Comparison of ENCODE assay signal across 24 cellular contexts in genomic region chr17:9209347-9209746, GRCh38.
"Had no signal": no experiment of that assay in that cellular context is flagged by ENCODE, and none has a peak within 500 bp of the region (broad histone marks: within the 10 kb centered on the region; RNA-seq: fewer than 3 reads in every experiment).

No MANE protein-coding gene starts in this region.

- H3K9me3 Mint-ChIP-seq: effector memory CD8-positive, alpha-beta T cell; mesothelial cell of epicardium; natural killer cell treated with Interleukin-12 subunit alpha and Interleukin-12 subunit beta and Interleukin-15 and Interleukin-18, amount 100 ng/mL, for 72 hours; neural crest cell; stimulated activated effector memory CD8-positive, alpha-beta T cell treated with anti-CD3 and anti-CD28 coated beads, Interleukin-12 subunit alpha, Interleukin-12 subunit beta, amount 100 ng/mL, for 72 hours; type B pancreatic cell had no signal

- DNase-seq: cortex of kidney; effector memory CD8-positive, alpha-beta T cell; hypothalamus; immature natural killer cell; mesenchymal stem cell; naive B cell; stimulated activated CD4-positive, alpha-beta T cell treated with anti-CD3 and anti-CD28 coated beads, Interleukin-2, amount 100 ng/mL, for 24 hours; stimulated activated CD4-positive, alpha-beta T cell treated with anti-CD3 and anti-CD28 coated beads, Interleukin-4, amount 100 ng/mL, for 24 hours; stimulated activated naive CD4-positive, alpha-beta T cell treated with Interleukin-2 at 50 U/mL for 16 hours; substantia nigra; testis; tibial artery had no signal

- ATAC-seq: effector memory CD8-positive, alpha-beta T cell; mucosa of descending colon; sciatic nerve; stimulated activated effector memory CD8-positive, alpha-beta T cell treated with anti-CD3 and anti-CD28 coated beads, Interleukin-12 subunit alpha, Interleukin-12 subunit beta, amount 100 ng/mL, for 72 hours had no signal

- H3K4me3 Mint-ChIP-seq: effector memory CD8-positive, alpha-beta T cell; immature natural killer cell; mesothelial cell of epicardium; natural killer cell treated with Interleukin-12 subunit alpha and Interleukin-12 subunit beta and Interleukin-15 and Interleukin-18, amount 100 ng/mL, for 72 hours; neural crest cell; stimulated activated effector memory CD8-positive, alpha-beta T cell treated with anti-CD3 and anti-CD28 coated beads, Interleukin-12 subunit alpha, Interleukin-12 subunit beta, amount 100 ng/mL, for 72 hours; type B pancreatic cell had no signal

- H3K27ac ChIP-seq: parathyroid adenoma, prostate gland, right atrium auricular region, testis, tibial artery had no signal

- H3K4me3 ChIP-seq: lung, mucosa of descending colon, prostate gland, right atrium auricular region, smooth muscle cell, testis, tibial artery had no signal

- H3K27me3 Mint-ChIP-seq: naive B cell had no signal

- H3K4me1 Mint-ChIP-seq: immature natural killer cell; mesothelial cell of epicardium; stimulated activated effector memory CD8-positive, alpha-beta T cell treated with anti-CD3 and anti-CD28 coated beads, Interleukin-12 subunit alpha, Interleukin-12 subunit beta, amount 100 ng/mL, for 72 hours had no signal

- H3K27ac Mint-ChIP-seq: effector memory CD8-positive, alpha-beta T cell; immature natural killer cell; mesothelial cell of epicardium; natural killer cell treated with Interleukin-12 subunit alpha and Interleukin-12 subunit beta and Interleukin-15 and Interleukin-18, amount 100 ng/mL, for 72 hours; stimulated activated effector memory CD8-positive, alpha-beta T cell treated with anti-CD3 and anti-CD28 coated beads, Interleukin-12 subunit alpha, Interleukin-12 subunit beta, amount 100 ng/mL, for 72 hours had no signal

- H3K27me3 ChIP-seq: right atrium auricular region, testis, tibial artery had no signal

- H3K4me1 ChIP-seq: parathyroid adenoma had no signal

- H3K36me3 ChIP-seq: prostate gland, right atrium auricular region, tibial artery had no signal

- H3K36me3 Mint-ChIP-seq: immature natural killer cell; mesothelial cell of epicardium; naive B cell; natural killer cell treated with Interleukin-12 subunit alpha and Interleukin-12 subunit beta and Interleukin-15 and Interleukin-18, amount 100 ng/mL, for 72 hours; stimulated activated effector memory CD8-positive, alpha-beta T cell treated with anti-CD3 and anti-CD28 coated beads, Interleukin-12 subunit alpha, Interleukin-12 subunit beta, amount 100 ng/mL, for 72 hours; type B pancreatic cell had no signal

- H3K9ac ChIP-seq: parathyroid adenoma had no signal

- H3K9me3 ChIP-seq: mucosa of descending colon, prostate gland, right atrium auricular region, testis, tibial artery had no signal
